30 cellular contexts compared by ENCODE assay signal in genomic region chr14:77502109-77502782, GRCh38. TPM values are rescaled to one million over a fixed set of nuclear protein-coding genes. Genes with fewer than 3 reads are reported as not detected.
"Had no signal": no experiment of that assay in that cellular context is flagged by ENCODE, and none has a peak within 500 bp of the region (broad histone marks: within the 10 kb centered on the region; RNA-seq: fewer than 3 reads in every experiment).

No MANE protein-coding gene starts in this region.

- ATAC-seq: activated CD8-positive, alpha-beta T cell treated with anti-CD3 and anti-CD28 coated beads, Interleukin-2, amount 10 ng/mL, durations not matched to agents 7 days and 5 days; activated naive CD4-positive, alpha-beta T cell treated with anti-CD3 and anti-CD28 coated beads, Interleukin-2, amount 50 U/mL, for 72 hours; PC-3 had no signal

- FAIRE-seq: TTC549 had no signal

- H3K4me3 ChIP-seq: adrenal gland, MG63, Peyer's patch, SJSA1 had no signal

- H3K9me3 ChIP-seq: adrenal gland, MG63, SJSA1, SK-N-SH had no signal

- H3K4me2 ChIP-seq: SK-N-SH had no signal

- H3K36me3 ChIP-seq: adrenal gland, MG63, SJSA1 had no signal

- DNase-seq: activated CD4-positive, alpha-beta T cell treated with anti-CD3 and anti-CD28 coated beads, Interleukin-2, amount 10 ng/mL, durations not matched to agents 24 days and 14 days; activated CD4-positive, alpha-beta T cell treated with anti-CD3 and anti-CD28 coated beads, Interleukin-2, amount 50 U/mL, for 48 hours; activated CD8-positive, alpha-beta memory T cell treated with anti-CD3 and anti-CD28 coated beads, Interleukin-2, amount 50 U/mL, for 48 hours; activated CD8-positive, alpha-beta T cell treated with anti-CD3 and anti-CD28 coated beads, Interleukin-2, amount 10 ng/mL, durations not matched to agents 7 days and 5 days; activated gamma-delta T cell; activated naive CD4-positive, alpha-beta T cell treated with Interleukin-2 at 50 U/mL for 16 hours; activated T-cell treated with anti-CD3 and anti-CD28 coated beads, Interleukin-2, amount 50 U/mL, for 48 hours; adrenal gland; anterior cingulate cortex; brain microvascular endothelial cell; Kasumi-1; KG1; MG63; NCI-H1048; NCI-H1105 treated with DMSO at 0.1 percent for 48 hours; NCI-H1436 treated with DMSO at 0.1 percent for 48 hours; NCI-H1694 treated with DMSO at 0.1 percent for 48 hours; NCI-H2029; NCI-H345; NCI-H526; NCI-H748 treated with DMSO at 0.1 percent for 48 hours; NK-92 treated with Interleukin-12 subunit alpha and Interleukin-12 subunit beta, amount 100 ng/mL, for 24 hours; PC-3; Peyer's patch; RPMI8226; SHP77 treated with DMSO at 0.1 percent for 48 hours; SK-N-SH had no signal

- H3K27ac ChIP-seq: adrenal gland, brain microvascular endothelial cell, Peyer's patch, SJSA1 had no signal

- H3K9ac ChIP-seq: SK-N-SH had no signal

RNA-seq across cellular contexts. Expression of gene ISM2, which starts 3.6 kb away (rescaled TPM):
- total RNA-seq: activated CD8-positive, alpha-beta T cell treated with anti-CD3 and anti-CD28 coated beads, Interleukin-2, amount 10 ng/mL, durations not matched to agents 7 days and 5 days; Peyer's patch; SJSA1 had no signal
